8 cellular contexts compared by ENCODE assay signal in genomic region chr4:2793578-2793919, GRCh38. TPM values are rescaled to one million over a fixed set of nuclear protein-coding genes. Genes with fewer than 3 reads are reported as not detected.
DNase-seq lines count a peak whose midpoint lies in the region; ATAC-seq, FAIRE-seq and TF ChIP-seq lines count a peak whose summit lies in the region.

No MANE protein-coding gene starts in this region.

- H3K36me3 ChIP-seq in PC-9 (ENCODE audit: low read depth) (no peaks in the 10 kb centered on the region), kidney (ENCODE audit: control insufficient read depth in 1 of 2, insufficient read depth in 2 of 2, low read length in 2 of 2) (no peaks in the 10 kb centered on the region)

- peak overlapping the region; percentile 6 to 84 for H3K9ac ChIP-seq in kidney (ENCODE audit: low read length in 2 of 2)

- no peaks in the 10 kb centered on the region for H4K20me1 ChIP-seq in PC-9 (ENCODE audit: insufficient read depth)

- peaks cover 18% of the 10 kb centered on the region; the same call in 1 of the 2 replicates for H3F3A ChIP-seq in PC-9 (ENCODE audit: insufficient read depth, low read depth)

- no peaks in the 10 kb centered on the region for H3K27me3 ChIP-seq in PC-9 (ENCODE audit: insufficient read depth, low read depth)

- H3K4me3 ChIP-seq in PC-9, result peak overlapping the region; percentile 59
- peak overlapping the region; percentile 69 for H3K4me3 ChIP-seq in astrocyte of the spinal cord (ENCODE audit: low read depth, low read length)
- peak overlapping the region; percentile 61 to 78 for H3K4me3 ChIP-seq in kidney (ENCODE audit: low read length in 2 of 2)

- TF ChIP-seq CTCF in PC-9 (conservative IDR thresholded peaks at IDR 0.05) (no peak), astrocyte of the spinal cord (IDR thresholded peaks at IDR 0.05; ENCODE audit: low read depth, low read length) (no peak), kidney (IDR thresholded peaks at IDR 0.05; ENCODE audit: borderline replicate concordance, extremely low read depth, insufficient read depth) (no peak)

- no peaks in the 10 kb centered on the region for H3K79me2 ChIP-seq in PC-9 (ENCODE audit: low read depth)

- H2AFZ ChIP-seq in PC-9, result no peak overlapping the region

- peak overlapping the region; percentile 87 for H3K4me2 ChIP-seq in PC-9

- FAIRE-seq in kidney (lab: Jason Lieb, UNC), result no peak

- CTCF ChIA-PET in PC-9 (lab: Charles Lee), result no interaction called here

- intact Hi-C loops in PC-9 (cut with micrococcal nuclease; ENCODE audit: unreplicated experiment), result no loop called here
- intact Hi-C loops in kidney (cut with DNase I), result no loop called here

- H3K4me1 ChIP-seq in PC-9 (replicated peaks; ENCODE audit: insufficient read depth), result peaks cover 49% of the 10 kb centered on the region
- peaks cover 55 to 61% of the 10 kb centered on the region in 2 donors for H3K4me1 ChIP-seq in kidney (ENCODE audit: control insufficient read depth in 1 of 2, insufficient read depth in 1 of 2, low read depth in 1 of 2, low read length in 2 of 2)

- H3K9me2 ChIP-seq in PC-9 (ENCODE audit: insufficient read depth), result no peaks in the 10 kb centered on the region

- no TSS peak for BruUV-seq in PC-9 (replicated peaks; lab: Mats Ljungman, UMichigan)

- in situ Hi-C loops in astrocyte of the spinal cord (cut with HindIII; ENCODE audit: low sequenced_read_pairs), result no loop called here

- H3K9me3 ChIP-seq in PC-9 (ENCODE audit: insufficient read depth, low read depth) (no peaks in the 10 kb centered on the region), kidney (ENCODE audit: control insufficient read depth in 1 of 2, low read length in 2 of 2) (no peaks in the 10 kb centered on the region)

- ATAC-seq in HG03521 (IDR thresholded peaks at IDR 0.05; ENCODE audit: unreplicated experiment), result no peak
- no peak for ATAC-seq in HG02938 (IDR thresholded peaks at IDR 0.05; ENCODE audit: unreplicated experiment)

- DNase-seq in ELF-1 (ENCODE audit: low read depth, low spot score), result peak; percentile 37
- DNase-seq in PC-9, result no peak
- DNase-seq in astrocyte of the spinal cord (ENCODE audit: low read depth, low spot score), result no peak
- peak; percentile 79 for DNase-seq in kidney
- peak; percentile 52 for DNase-seq in stimulated activated CD8-positive, alpha-beta memory T cell treated with anti-CD3 and anti-CD28 coated beads, Interleukin-4, amount 100 ng/mL, for 24 hours (ENCODE audit: low read depth)
- DNase-seq in NCI-H510A (lab: John Stamatoyannopoulos, UW), result no peak

- POLR2A ChIA-PET in PC-9 (lab: Charles Lee; ENCODE audit: unreplicated experiment), result no interaction called here

- no peak overlapping the region for H3K27ac ChIP-seq in PC-9
- H3K27ac ChIP-seq in kidney (ENCODE audit: low read depth in 2 of 2, low read length in 2 of 2), result peak overlapping the region; percentile 77 to 93

RNA-seq across cellular contexts. Expression of gene SH3BP2, which starts 0.7 kb away (rescaled TPM):
- total RNA-seq in PC-9 (2021) (40.4 and 54.0 TPM in 2 replicates), kidney (128 TPM)
- polyA plus RNA-seq in kidney (ENCODE audit: insufficient read depth, low read depth, low replicate concordance), result 27.3 TPM

RNA-seq across cellular contexts. Expression of gene TNIP2, which starts 37.4 kb away (rescaled TPM):
- total RNA-seq in PC-9 (2021) (37.1 and 44.8 TPM in 2 replicates), kidney (44.4 TPM)
- 43.1 TPM for polyA plus RNA-seq in kidney (ENCODE audit: insufficient read depth, low read depth, low replicate concordance)

RNA-seq across cellular contexts. Expression of gene ADD1, which starts 50.1 kb away (rescaled TPM):
- 178 and 181 TPM in 2 replicates for total RNA-seq in PC-9 (2021)
- total RNA-seq in kidney, result 313 TPM
- polyA plus RNA-seq in kidney (ENCODE audit: insufficient read depth, low read depth, low replicate concordance), result 232 TPM

Comparison
In these comparisons a context has a peak if more than half of its experiments do, and no peak if none do; other contexts are left out.
1. DNase-seq: peak in ELF-1 (single experiment), kidney (single experiment) and stimulated activated CD8-positive, alpha-beta memory T cell treated with anti-CD3 and anti-CD28 coated beads, Interleukin-4, amount 100 ng/mL, for 24 hours (single experiment); none in PC-9 (0 of 2), astrocyte of the spinal cord (single experiment) and NCI-H510A (single experiment).
2. Peak in every context shown above with its lines, with median percentiles within 50 percentile points of each other: H3K4me3 ChIP-seq.